Comparison of ENCODE assay signal across 21 cellular contexts in genomic region chr9:102840356-102840755, GRCh38.
DNase-seq lines count a peak whose midpoint lies in the region; ATAC-seq, FAIRE-seq and TF ChIP-seq lines count a peak whose summit lies in the region.
"Had no signal": no experiment of that assay in that cellular context is flagged by ENCODE, and none has a peak within 500 bp of the region (broad histone marks: within the 10 kb centered on the region; RNA-seq: fewer than 3 reads in every experiment).

No MANE protein-coding gene starts in this region.

- in situ Hi-C loops in HepG2 (cut with HindIII; ENCODE audit: extremely low pct_ligation_motif_present, low pct_unique_long_range_greater_than_20kb) (no loop called here), astrocyte of the spinal cord (cut with HindIII; ENCODE audit: low sequenced_read_pairs) (no loop called here)

- intact Hi-C loops in HepG2 (cut with micrococcal nuclease; ENCODE audit: unreplicated experiment), result no loop called here
- intact Hi-C loops in right lobe of liver (cut with DNase I), result no loop called here
- intact Hi-C loops in ascending aorta (cut with DNase I), result no loop called here

- no TSS peak for BruUV-seq in HepG2 (replicated peaks; lab: Mats Ljungman, UMichigan)

- peak; percentile 12 for DNase-seq in HepG2 (ENCODE audit: low spot score)
- DNase-seq in right lobe of liver, result no peak
- peak; percentile 12 for DNase-seq in ELR (ENCODE audit: low read depth)
- peak; percentile 1 for DNase-seq in astrocyte of the spinal cord (ENCODE audit: low read depth, low spot score)
- DNase-seq in small intestine, result peak; percentile 70
- no peak for DNase-seq in ascending aorta (ENCODE audit: low spot score in 2 of 2)
- DNase-seq in AG08395 (ENCODE audit: low spot score), result no peak
- DNase-seq in GM19238 (ENCODE audit: insufficient read length, low spot score), result no peak
- DNase-seq: ACHN; C1 segment of cervical spinal cord; CD4-positive, alpha-beta memory T cell; COR-L47; DMS153; DMS79 treated with DMSO at 0.1 percent for 48 hours; HFFc6 had no signal

- no peak overlapping the region for H3K9ac ChIP-seq in HepG2 (ENCODE audit: insufficient read depth, low read depth, low read length)

- ATAC-seq in HepG2 (no peak), right lobe of liver (no peak)
- ATAC-seq: GM23338 had no signal

- CTCF ChIA-PET in HepG2 (lab: Yijun Ruan, JAX; ENCODE audit: low intra/inter-chr PET ratio, low total read pairs), result no interaction called here

- TF ChIP-seq RAD21 in HepG2 (CRISPR knock-in tag; IDR thresholded peaks at IDR 0.05), result no peak

- FAIRE-seq in HepG2 (lab: Jason Lieb, UNC), result no peak
- no peak for FAIRE-seq in small intestine (lab: Jason Lieb, UNC)
- FAIRE-seq: A204.1, G401.6, GM12892 had no signal

- peaks cover 21% of the 10 kb centered on the region for H3K4me1 ChIP-seq in HepG2 (ENCODE audit: insufficient read depth, low read length)
- H3K4me1 ChIP-seq in right lobe of liver, result peaks cover 0 to 11% (median 0%) of the 10 kb centered on the region in 4 donors
- peaks cover 0 to 2% of the 10 kb centered on the region in 2 donors for H3K4me1 ChIP-seq in small intestine (ENCODE audit: control insufficient read depth in 2 of 2, insufficient read depth in 1 of 2, low read depth in 1 of 2, low read length in 1 of 2)
- H3K4me1 ChIP-seq in ascending aorta, result no peaks in the 10 kb centered on the region
- H3K4me1 ChIP-seq: HAP-1 had no signal

- H3K4me2 ChIP-seq in HepG2 (ENCODE audit: low read depth, low read length), result no peak overlapping the region
- H3K4me2 ChIP-seq: GM23338 had no signal

- H3K79me2 ChIP-seq in HepG2 (ENCODE audit: insufficient read depth, low read length), result no peaks in the 10 kb centered on the region

- H3K36me3 ChIP-seq in HepG2 (replicated peaks in 1 of 2; ENCODE audit: control insufficient read depth in 1 of 2, insufficient read depth in 2 of 2, low read length in 2 of 2) (no peaks in the 10 kb centered on the region), right lobe of liver (no peaks in the 10 kb centered on the region), small intestine (ENCODE audit: control insufficient read depth in 2 of 2, insufficient read depth in 2 of 2, low read length in 2 of 2) (no peaks in the 10 kb centered on the region), ascending aorta (no peaks in the 10 kb centered on the region)
- H3K36me3 ChIP-seq: HAP-1 had no signal

- H3K27me3 ChIP-seq in HepG2 (ENCODE audit: control insufficient read depth in 1 of 2, insufficient read depth in 2 of 2, low read length in 2 of 2) (no peaks in the 10 kb centered on the region), right lobe of liver (no peaks in the 10 kb centered on the region), small intestine (ENCODE audit: control insufficient read depth in 2 of 2, insufficient read depth in 2 of 2, low read length in 2 of 2) (no peaks in the 10 kb centered on the region), ascending aorta (no peaks in the 10 kb centered on the region)

- no peak for TF ChIP-seq CTCF in HepG2 (CRISPR knock-in tag; IDR thresholded peaks at IDR 0.05)
- no peak for TF ChIP-seq CTCF in right lobe of liver (IDR thresholded peaks at IDR 0.05)
- TF ChIP-seq CTCF in astrocyte of the spinal cord (IDR thresholded peaks at IDR 0.05; ENCODE audit: low read depth, low read length), result no peak
- TF ChIP-seq CTCF in ascending aorta (IDR thresholded peaks at IDR 0.05), result no peak

- H3K27ac ChIP-seq in HepG2 (ENCODE audit: extremely low read length, insufficient read depth, low read length) (no peak overlapping the region), right lobe of liver (no peak overlapping the region), small intestine (ENCODE audit: low read depth in 1 of 2, low read length in 1 of 2) (no peak overlapping the region), ascending aorta (no peak overlapping the region)
- H3K27ac ChIP-seq: 22Rv1 had no signal

- WGBS in HepG2 (ENCODE audit: low lambda C conversion rate), result 0% methylated on average over 3 of the region's 3 CpGs
- 14% methylated on average over 3 of the region's 3 CpGs for WGBS in right lobe of liver (ENCODE audit: insufficient coverage, low coverage, low lambda C conversion rate, missing lambda C conversion rate)
- 5 to 66% (median 25%) methylated on average over 3 of the region's 3 CpGs for WGBS in small intestine, 3 donors

- no peak for TF ChIP-seq POLR2A in HepG2 (IDR thresholded peaks at IDR 0.05; ENCODE audit: insufficient read depth in 1 of 2, low read depth in 2 of 2, low read length in 2 of 2)
- no peak for TF ChIP-seq POLR2A in right lobe of liver (IDR thresholded peaks at IDR 0.05)

- no peaks in the 10 kb centered on the region for H3K9me3 ChIP-seq in HepG2 (ENCODE audit: low read length)
- no peaks in the 10 kb centered on the region for H3K9me3 ChIP-seq in right lobe of liver
- H3K9me3 ChIP-seq in small intestine (ENCODE audit: control insufficient read depth, low read depth), result no peaks in the 10 kb centered on the region
- no peaks in the 10 kb centered on the region for H3K9me3 ChIP-seq in ascending aorta
- H3K9me3 ChIP-seq: HAP-1 had no signal

- no peak for TF ChIP-seq EP300 in HepG2 (IDR thresholded peaks at IDR 0.05; ENCODE audit: low read depth in 2 of 2, low read length in 2 of 2)
- TF ChIP-seq EP300 in HepG2 (CRISPR knock-in tag; IDR thresholded peaks at IDR 0.05; ENCODE audit: borderline replicate concordance), result no peak

- H2AFZ ChIP-seq in HepG2 (ENCODE audit: low read length), result no peak overlapping the region
- H2AFZ ChIP-seq: GM23338 had no signal

- H3K4me3 ChIP-seq in HepG2 (replicated peaks in 1 of 3; ENCODE audit: insufficient read depth in 1 of 3, low read depth in 2 of 3, low read length in 3 of 3) (no peak overlapping the region), right lobe of liver (no peak overlapping the region), astrocyte of the spinal cord (ENCODE audit: low read depth, low read length) (no peak overlapping the region), small intestine (ENCODE audit: low read depth in 1 of 2, low read length in 2 of 2) (no peak overlapping the region), ascending aorta (no peak overlapping the region)
- H3K4me3 ChIP-seq: GM23338, HAP-1 had no signal

- no peaks in the 10 kb centered on the region for H4K20me1 ChIP-seq in HepG2 (ENCODE audit: insufficient read depth, low read length)

- POLR2A ChIA-PET in HepG2 (lab: Yijun Ruan, JAX), result no interaction called here

TF ChIP-seq in HepG2, 621 proteins besides CTCF, POLR2A, EP300 and RAD21:
- TF ChIP-seq HNRNPLL (IDR thresholded peaks at IDR 0.05; ENCODE audit: low read depth, low read length, poor library complexity, severe bottlenecking), result peak; percentile 49
- peak; percentile 57; the same call in 1 of the 2 replicates for TF ChIP-seq NAIF1 (CRISPR knock-in tag; IDR thresholded peaks at IDR 0.05; ENCODE audit: borderline replicate concordance)
- no peak for TF ChIP-seq TBX2 (CRISPR knock-in tag; IDR thresholded peaks at IDR 0.05; ENCODE audit: borderline replicate concordance)

Comparison
In these comparisons a context has a peak if more than half of its experiments do, and no peak if none do; other contexts are left out.
1. DNase-seq: peak in HepG2 (single experiment), ELR (single experiment), astrocyte of the spinal cord (single experiment) and small intestine (single experiment); none in right lobe of liver (0 of 3), ascending aorta (0 of 2), AG08395 (single experiment) and GM19238 (single experiment).